ENCODE assay signal across 8 cellular contexts in genomic region chr1:58545591-58546519, GRCh38. TPM values are rescaled to one million over a fixed set of nuclear protein-coding genes. Genes with fewer than 3 reads are reported as not detected.
DNase-seq lines count a peak whose midpoint lies in the region; ATAC-seq and TF ChIP-seq lines count a peak whose summit lies in the region.

No MANE protein-coding gene starts in this region.

- no peak for TF ChIP-seq CTCF in OCI-LY7 (conservative IDR thresholded peaks at IDR 0.05; ENCODE audit: low read length)

- H3K27me3 ChIP-seq in muscle layer of colon (ENCODE audit: control insufficient read depth in 1 of 2, insufficient read depth in 2 of 2, low read length in 2 of 2), result no peaks in the 10 kb centered on the region

- CTCF ChIA-PET in OCI-LY7 (lab: Charles Lee; ENCODE audit: unreplicated experiment), result no interaction called here

- peak overlapping the region; percentile 92 for H3K4me2 ChIP-seq in OCI-LY7 (ENCODE audit: low read length)

- H3K79me2 ChIP-seq in OCI-LY7 (ENCODE audit: insufficient read depth, low read depth, low read length), result peaks cover 12% of the 10 kb centered on the region; the same call in 1 of the 2 replicates

- no TSS peak for BruUV-seq in OCI-LY7 (replicated peaks; lab: Mats Ljungman, UMichigan)

- peak overlapping the region; percentile 87 for H3K9ac ChIP-seq in muscle layer of colon (ENCODE audit: low read length)

- H3K9me2 ChIP-seq in OCI-LY7 (ENCODE audit: insufficient read depth, low read length), result no peaks in the 10 kb centered on the region

- no peaks in the 10 kb centered on the region for H3K36me3 ChIP-seq in OCI-LY7 (ENCODE audit: insufficient read depth, low read length)
- no peaks in the 10 kb centered on the region for H3K36me3 ChIP-seq in muscle layer of colon (ENCODE audit: insufficient read depth, low read length)

- ATAC-seq in GM21367 (IDR thresholded peaks at IDR 0.05; ENCODE audit: unreplicated experiment) (peak; percentile 41), esophagus mucosa (peak; percentile 83)

- H3K9me3 ChIP-seq in OCI-LY7 (ENCODE audit: low read length), result no peaks in the 10 kb centered on the region
- no peaks in the 10 kb centered on the region for H3K9me3 ChIP-seq in muscle layer of colon (ENCODE audit: low read length)

- H3K4me1 ChIP-seq in OCI-LY7 (ENCODE audit: insufficient read depth, low read length, poor library complexity, severe bottlenecking), result peaks cover 12% of the 10 kb centered on the region
- H3K4me1 ChIP-seq in muscle layer of colon (ENCODE audit: insufficient read depth, low read length), result peaks cover 18% of the 10 kb centered on the region

- peak overlapping the region; percentile 55 for H3K27ac ChIP-seq in OCI-LY7 (ENCODE audit: low read depth, low read length, poor library complexity, severe bottlenecking)
- peak overlapping the region; percentile 89 for H3K27ac ChIP-seq in muscle layer of colon (ENCODE audit: low read depth, low read length)

- DNase-seq in COLO668 (lab: John Stamatoyannopoulos, UW; ENCODE audit: unreplicated experiment) (peak; percentile 92), HT-29 (ENCODE audit: low spot score) (peak; percentile 65), OCI-LY7 (ENCODE audit: low spot score) (peak; percentile 73)
- DNase-seq in activated T-cell treated with anti-CD3 and anti-CD28 coated beads, Interleukin-2, amount 50 U/mL, for 48 hours, result peak; percentile 77 to 82
- DNase-seq in stimulated activated CD8-positive, alpha-beta memory T cell treated with anti-CD3 and anti-CD28 coated beads, Interleukin-4, amount 100 ng/mL, for 48 hours, result peak; percentile 81

- peak overlapping the region; percentile 99 for H2AFZ ChIP-seq in OCI-LY7 (ENCODE audit: low read length)

- no peaks in the 10 kb centered on the region for H4K20me1 ChIP-seq in OCI-LY7 (ENCODE audit: insufficient read depth, low read length)

- POLR2A ChIA-PET in OCI-LY7 (lab: Charles Lee), result interaction anchor here (0.7 to 2.6 kb wide), 5 partner anchors 8 to 1057 kb away, joined by 3 to 18 read pairs (median 5); no protein-coding TSS in a partner anchor

- H3K4me3 ChIP-seq in OCI-LY7 (ENCODE audit: low read depth, low read length, poor library complexity, severe bottlenecking), result peak overlapping the region; percentile 83
- H3K4me3 ChIP-seq in muscle layer of colon (ENCODE audit: low read depth in 1 of 2, low read length in 2 of 2), result peak overlapping the region; percentile 27 to 96

- intact Hi-C loops in OCI-LY7 (cut with micrococcal nuclease; ENCODE audit: unreplicated experiment), result loop anchor here (1.0 to 10.0 kb wide), 3 partner anchors 30 to 151 kb away; no protein-coding TSS in a partner anchor

RNA-seq across cellular contexts. Expression of gene OMA1, which starts 0.7 kb away (rescaled TPM):
- 5.8 and 7.9 TPM in 2 replicates for total RNA-seq in HT-29 (2014; rRNA removed; shearing (Covaris generic))
- total RNA-seq in OCI-LY7 (2014; rRNA removed; shearing (Covaris generic)), result 26.0 and 35.9 TPM in 2 replicates
- total RNA-seq in OCI-LY7 (2022) (36.6 and 38.5 TPM in 2 replicates), esophagus mucosa (22.2 TPM)

RNA-seq across cellular contexts. Expression of gene TACSTD2, which starts 31.2 kb away (rescaled TPM):
- 26.6 and 28.7 TPM in 2 replicates for total RNA-seq in HT-29 (2014; rRNA removed; shearing (Covaris generic))
- not detected in 2 replicates for total RNA-seq in OCI-LY7 (2014; rRNA removed; shearing (Covaris generic))
- total RNA-seq in OCI-LY7 (2022), result not detected in 2 replicates
- total RNA-seq in esophagus mucosa, result 988 TPM

Comparison
In these comparisons a context has a peak if more than half of its experiments do, and no peak if none do; other contexts are left out.
1. Peak in every context shown above with its lines: DNase-seq, ATAC-seq, H3K4me3 ChIP-seq and H3K27ac ChIP-seq.
2. RNA of gene TACSTD2, which starts 31.2 kb away (total RNA-seq): 988 TPM in esophagus mucosa (single experiment); 26.6 to 28.7 TPM in HT-29 and not detected in OCI-LY7; every median in the first group is over 10 times any median in the second.